ENCODE assay signal across 8 cellular contexts in genomic region chr1:923131-923990, GRCh38. TPM values are rescaled to one million over a fixed set of nuclear protein-coding genes. Genes with fewer than 3 reads are reported as not detected.
A peak's percentile ranks its signal among the peaks of the same experiment; 100 is the strongest.
DNase-seq lines count a peak whose midpoint lies in the region; ATAC-seq and TF ChIP-seq lines count a peak whose summit lies in the region.

SAMD11 (plus strand) TSS chr1:923923; CDS start chr1:924432, 509 bp downstream.

- peak; percentile 85 for DNase-seq in SK-N-SH
- peak in 46 of 56 donors; percentile 7 to 86 (median 48) for DNase-seq in amygdala (lab: John Stamatoyannopoulos, UW)
- DNase-seq in right atrium auricular region (ENCODE audit: low spot score), result peak; percentile 86
- peak; percentile 73 for DNase-seq in prostate gland (ENCODE audit: low spot score)
- no peak for DNase-seq in vagina (ENCODE audit: extremely low spot score in 2 of 2)

- TF ChIP-seq RAD21 in Ishikawa (IDR thresholded peaks at IDR 0.05; ENCODE audit: low read depth) (no peak), SK-N-SH (IDR thresholded peaks at IDR 0.05; ENCODE audit: low read length) (no peak)

- H3K27ac ChIP-seq in C4-2B (peak within 1 kb of the TSS; percentile 85), SK-N-SH (ENCODE audit: low read depth in 2 of 2, low read length in 1 of 2) (no peak within 1 kb of the TSS), right atrium auricular region (peak within 1 kb of the TSS; percentile 21 to 23), prostate gland (peak within 1 kb of the TSS in 1 of 2 donors; percentile 38), vagina (no peak within 1 kb of the TSS)

- H4K20me1 ChIP-seq in SK-N-SH (ENCODE audit: insufficient read depth), result 0 out of 2 replicates have a peak, but pooled peaks cover 7% of the 10 kb centered on the region

- intact Hi-C loops in prostate gland (cut with DNase I), result no loop called here
- intact Hi-C loops in vagina (cut with DNase I), result no loop called here

- H2AFZ ChIP-seq in SK-N-SH (ENCODE audit: low read depth), result no peak within 1 kb of the TSS

- no peaks in the 10 kb centered on the region for H3K36me3 ChIP-seq in SK-N-SH (replicated peaks in 1 of 2; ENCODE audit: control insufficient read depth in 1 of 2, insufficient read depth in 2 of 2, low read length in 1 of 2)
- no peaks in the 10 kb centered on the region for H3K36me3 ChIP-seq in right atrium auricular region
- no peaks in the 10 kb centered on the region for H3K36me3 ChIP-seq in prostate gland
- no peaks in the 10 kb centered on the region for H3K36me3 ChIP-seq in vagina

- TF ChIP-seq EP300 in Ishikawa (IDR thresholded peaks at IDR 0.05; ENCODE audit: borderline replicate concordance) (peak; percentile 54; the same call in 1 of the 2 replicates), SK-N-SH (IDR thresholded peaks at IDR 0.05; ENCODE audit: borderline replicate concordance in 1 of 2, low read depth in 1 of 2, low read length in 1 of 2) (0 out of 4 replicates have a peak, but pooled peaks of 1 of the 2 experiments have one; percentile 19)

- WGBS in SK-N-SH (ENCODE audit: low lambda C conversion rate), result 11% methylated on average over 39 of the region's 72 CpGs
- WGBS in prostate gland, result 6% methylated on average over 46 of the region's 72 CpGs

- TF ChIP-seq POLR2A in prostate gland (IDR thresholded peaks at IDR 0.05) (no peak), vagina (IDR thresholded peaks at IDR 0.05) (no peak)

- no peak for ATAC-seq in HG03439 (IDR thresholded peaks at IDR 0.05; ENCODE audit: unreplicated experiment)

- no peaks in the 10 kb centered on the region for H3K9me3 ChIP-seq in SK-N-SH
- no peaks in the 10 kb centered on the region for H3K9me3 ChIP-seq in right atrium auricular region
- no peaks in the 10 kb centered on the region for H3K9me3 ChIP-seq in prostate gland
- no peaks in the 10 kb centered on the region for H3K9me3 ChIP-seq in vagina

- no peak within 1 kb of the TSS; the same call in 1 of the 2 replicates for H3K9ac ChIP-seq in SK-N-SH

- no peaks in the 10 kb centered on the region for H3K9me2 ChIP-seq in SK-N-SH

- H3K4me1 ChIP-seq in SK-N-SH (ENCODE audit: control insufficient read depth in 1 of 2, insufficient read depth in 2 of 2, low read depth in 1 of 2, low read length in 1 of 2) (peaks cover 8 to 47% of the 10 kb centered on the region in 2 experiments; a peak in 2 of 4 replicates), right atrium auricular region (peaks cover 0 to 43% of the 10 kb centered on the region in 2 donors), prostate gland (replicated peaks) (peaks cover 16% of the 10 kb centered on the region), vagina (peaks cover 46% of the 10 kb centered on the region)

- H3K27me3 ChIP-seq in SK-N-SH (ENCODE audit: insufficient read depth) (no peaks in the 10 kb centered on the region), right atrium auricular region (no peaks in the 10 kb centered on the region), prostate gland (replicated peaks; ENCODE audit: insufficient read depth) (no peaks in the 10 kb centered on the region), vagina (peaks cover 4% of the 10 kb centered on the region)

- H3K4me2 ChIP-seq in SK-N-SH, result peak within 1 kb of the TSS; percentile 78

- H3K4me3 ChIP-seq in SK-N-SH (ENCODE audit: low read depth in 2 of 2, low read length in 1 of 2), result peak within 1 kb of the TSS; percentile 49 to 51; a peak in 3 of 4 replicates
- peak within 1 kb of the TSS; percentile 37 to 53 for H3K4me3 ChIP-seq in right atrium auricular region
- peak within 1 kb of the TSS; percentile 39 to 53 for H3K4me3 ChIP-seq in prostate gland
- peak within 1 kb of the TSS; percentile 37 to 69 for H3K4me3 ChIP-seq in vagina

- POLR2A ChIA-PET in SK-N-SH (lab: Yijun Ruan, JAX), result interaction anchor here (0.9 to 2.1 kb wide), 2 partner anchors 17 to 18 kb away, joined by 3 to 8 read pairs; no protein-coding TSS in a partner anchor

- CTCF ChIA-PET in SK-N-SH (lab: Yijun Ruan, JAX), result interaction anchor here (0.6 to 3.2 kb wide), 8 partner anchors 8 to 339 kb away, joined by 3 to 19 read pairs (median 4); no protein-coding TSS in a partner anchor

- H3K79me2 ChIP-seq in SK-N-SH (ENCODE audit: insufficient read depth), result peaks cover 5% of the 10 kb centered on the region; the same call in 1 of the 2 replicates

- H3F3A ChIP-seq in SK-N-SH (replicated peaks; ENCODE audit: insufficient read depth), result peaks cover 4% of the 10 kb centered on the region

- no peak; the same call in 1 of the 2 replicates for TF ChIP-seq CTCF in C4-2B (conservative IDR thresholded peaks at IDR 0.05)
- TF ChIP-seq CTCF in SK-N-SH (IDR thresholded peaks at IDR 0.05), result no peak
- no peak for TF ChIP-seq CTCF in right atrium auricular region (IDR thresholded peaks at IDR 0.05)
- TF ChIP-seq CTCF in prostate gland (IDR thresholded peaks at IDR 0.05), result no peak
- TF ChIP-seq CTCF in vagina (IDR thresholded peaks at IDR 0.05), result no peak

TF ChIP-seq in Ishikawa, 13 proteins besides CTCF, POLR2A, EP300 and RAD21:
- peak; percentile 47; the same call in 1 of the 2 replicates for TF ChIP-seq TCF12 (IDR thresholded peaks at IDR 0.05; ENCODE audit: low read depth)
- no peak for TF ChIP-seq FOXM1 (IDR thresholded peaks at IDR 0.05; ENCODE audit: borderline replicate concordance, low read depth)
- TF ChIP-seq TEAD4 (IDR thresholded peaks at IDR 0.05), result peak; percentile 35; the same call in 1 of the 2 replicates
- 0 out of 2 replicates have a peak, but pooled peaks have one; percentile 30 for TF ChIP-seq YY1 (IDR thresholded peaks at IDR 0.05; ENCODE audit: low read depth)
- TF ChIP-seq MAX (IDR thresholded peaks at IDR 0.05), result 0 out of 2 replicates have a peak, but pooled peaks have one; percentile 27
- TF ChIP-seq NFIC (IDR thresholded peaks at IDR 0.05), result peak; percentile 48; the same call in 1 of the 2 replicates

TF ChIP-seq in SK-N-SH, 30 proteins besides CTCF, POLR2A, EP300 and RAD21:
- TF ChIP-seq RFX5 (IDR thresholded peaks at IDR 0.05; ENCODE audit: low read length) (no peak), PBX3 (IDR thresholded peaks at IDR 0.05) (peak; percentile 22; the same call in 1 of the 2 replicates)

RNA-seq across cellular contexts. Expression of gene SAMD11, which starts in this region (rescaled TPM):
- 2.1 and 3.7 TPM in 2 replicates for polyA plus RNA-seq in SK-N-SH (2012; rRNA removed)
- polyA plus RNA-seq in SK-N-SH (2012; cell fraction: cytosol; rRNA removed), result 1.8 and 2.7 TPM in 2 replicates
- 16.3 and 25.0 TPM in 2 replicates for polyA plus RNA-seq in SK-N-SH (2012; cell fraction: nucleus; rRNA removed)
- total RNA-seq in right atrium auricular region (1 to 10 TPM; 2.7 to 6.4 TPM), prostate gland (10 to 100 TPM in 1 of 2 donors, 1 to 10 TPM in 1; 4.5 to 61.6 TPM), vagina (33.9 TPM)

Comparison
In these comparisons a context has a peak if more than half of its experiments do, and no peak if none do; other contexts are left out.
1. H3K27ac ChIP-seq: peak in C4-2B (single experiment) and right atrium auricular region (2 of 2); none in SK-N-SH (0 of 2) and vagina (single experiment).
2. DNase-seq: peak in SK-N-SH (single experiment), amygdala (46 of 56), right atrium auricular region (single experiment) and prostate gland (single experiment); none in vagina (0 of 2).
3. Peak in every context shown above with its lines, with median percentiles within 50 percentile points of each other: H3K4me3 ChIP-seq.